In genomic region chr2:24124003-24124585, GRCh38 we compare ENCODE assay signal across 8 cellular contexts. TPM values are rescaled to one million over a fixed set of nuclear protein-coding genes. Genes with fewer than 3 reads are reported as not detected.
DNase-seq lines count a peak whose midpoint lies in the region; ATAC-seq and TF ChIP-seq lines count a peak whose summit lies in the region.

No MANE protein-coding gene starts in this region.

- H3K9me2 ChIP-seq in PC-3 (replicated peaks; ENCODE audit: low read length): no peaks in the 10 kb centered on the region

- H3K27me3 ChIP-seq in PC-3 (ENCODE audit: low read length): no peaks in the 10 kb centered on the region
- no peaks in the 10 kb centered on the region for H3K27me3 ChIP-seq in endocrine pancreas (ENCODE audit: control insufficient read depth, insufficient read depth, low read length)
- H3K27me3 ChIP-seq in neural progenitor cell: no peaks in the 10 kb centered on the region

- H3K27me3 Mint-ChIP-seq in neural progenitor cell (ENCODE audit: insufficient read depth, low read depth): peaks cover 5% of the 10 kb centered on the region

- peak overlapping the region; percentile 88 for H3K4me3 Mint-ChIP-seq in neural progenitor cell

- 0 out of 2 replicates have a peak overlapping the region, but pooled peaks have one; percentile 23 for H3K27ac ChIP-seq in PC-3 (ENCODE audit: low read length)
- H3K27ac ChIP-seq in neural progenitor cell: no peak overlapping the region

- H2AFZ ChIP-seq in PC-3 (ENCODE audit: low read length) (peak overlapping the region; percentile 96), neural progenitor cell (replicated peaks) (peak overlapping the region; percentile 80)

- TF ChIP-seq CTCF in PC-3 (conservative IDR thresholded peaks at IDR 0.05; ENCODE audit: low read depth, low read length) (no peak), neural progenitor cell (IDR thresholded peaks at IDR 0.05) (no peak)

- H3K4me3 ChIP-seq in PC-3 (ENCODE audit: low read length) (peak overlapping the region; percentile 82), endocrine pancreas (ENCODE audit: control insufficient read depth, insufficient read depth, low read length) (peak overlapping the region; percentile 87), neural progenitor cell (peak overlapping the region; percentile 65)

- no peaks in the 10 kb centered on the region for H3K36me3 Mint-ChIP-seq in neural progenitor cell

- H3F3A ChIP-seq in PC-3 (ENCODE audit: low read length, unreplicated experiment): no peaks in the 10 kb centered on the region
- H3F3A ChIP-seq in neural progenitor cell (ENCODE audit: low read depth): peaks cover 18% of the 10 kb centered on the region

- intact Hi-C loops in PC-3 (cut with micrococcal nuclease): no loop called here

- BruUV-seq in PC-3 (replicated peaks; lab: Mats Ljungman, UMichigan): TSS peak; percentile 66

- H3K79me2 ChIP-seq in PC-3 (ENCODE audit: low read length) (peaks cover 18% of the 10 kb centered on the region), neural progenitor cell (ENCODE audit: low read depth) (peaks cover 4% of the 10 kb centered on the region)

- H3K36me3 ChIP-seq in PC-3 (ENCODE audit: low read depth, low read length) (no peaks in the 10 kb centered on the region), endocrine pancreas (ENCODE audit: control insufficient read depth, insufficient read depth, low read length) (no peaks in the 10 kb centered on the region), neural progenitor cell (no peaks in the 10 kb centered on the region)

- H3K27ac Mint-ChIP-seq in neural progenitor cell: peak overlapping the region; percentile 46

- H3K9me3 Mint-ChIP-seq in neural progenitor cell: peaks cover 3% of the 10 kb centered on the region

- H4K20me1 ChIP-seq in PC-3 (ENCODE audit: low read length) (no peaks in the 10 kb centered on the region), neural progenitor cell (ENCODE audit: low read depth) (no peaks in the 10 kb centered on the region)

- H3K4me2 ChIP-seq in PC-3 (ENCODE audit: low read length) (peak overlapping the region; percentile 85), neural progenitor cell (peak overlapping the region; percentile 83)

- POLR2A ChIA-PET in PC-3 (lab: Charles Lee; ENCODE audit: unreplicated experiment): no interaction called here

- H3K4me1 Mint-ChIP-seq in neural progenitor cell: peaks cover 21% of the 10 kb centered on the region

- peaks cover 17% of the 10 kb centered on the region for H3K4me1 ChIP-seq in PC-3 (ENCODE audit: insufficient read depth, low read length)
- H3K4me1 ChIP-seq in endocrine pancreas (ENCODE audit: control insufficient read depth, insufficient read depth, low read length): peaks cover 5% of the 10 kb centered on the region
- peaks cover 25% of the 10 kb centered on the region for H3K4me1 ChIP-seq in neural progenitor cell

- H3K9ac ChIP-seq in PC-3 (ENCODE audit: low read length): peak overlapping the region; percentile 79
- peak overlapping the region; percentile 100 for H3K9ac ChIP-seq in endocrine pancreas (ENCODE audit: control insufficient read depth, insufficient read depth, low read length)
- H3K9ac ChIP-seq in neural progenitor cell: peak overlapping the region; percentile 50

- ATAC-seq in HG02840 (IDR thresholded peaks at IDR 0.05; ENCODE audit: low FRiP score, unreplicated experiment): peak; percentile 7
- ATAC-seq in PC-3: peak; percentile 5; the same call in 1 of the 2 replicates

- peak; percentile 75 for DNase-seq in NCI-H82 (lab: John Stamatoyannopoulos, UW)
- DNase-seq in NCI-H82 treated with DMSO at 0.1 percent for 48 hours (lab: John Stamatoyannopoulos, UW; ENCODE audit: unreplicated experiment): no peak
- peak; percentile 32 for DNase-seq in PC-3
- no peak for DNase-seq in neural progenitor cell (ENCODE audit: low spot score)
- no peak for DNase-seq in activated gamma-delta T cell treated with Interleukin-2 at 50 U/mL for 16 hours
- DNase-seq in SKM-1 (lab: John Stamatoyannopoulos, UW; ENCODE audit: unreplicated experiment): no peak

- CTCF ChIA-PET in PC-3 (lab: Charles Lee): no interaction called here

- H3K9me3 ChIP-seq in PC-3 (ENCODE audit: low read length) (no peaks in the 10 kb centered on the region), endocrine pancreas (ENCODE audit: control insufficient read depth, low read length) (no peaks in the 10 kb centered on the region), neural progenitor cell (ENCODE audit: low read depth) (no peaks in the 10 kb centered on the region)

RNA-seq across cellular contexts. Expression of gene FAM228B, which starts 0.8 kb away (rescaled TPM):
- total RNA-seq in PC-3 (2014; rRNA removed) (4.5 and 8.8 TPM in 2 replicates), neural progenitor cell (ENCODE audit: low replicate concordance) (27.1 and 31.2 TPM in 2 replicates)

RNA-seq across cellular contexts. Expression of gene PFN4, which starts 1.0 kb away (rescaled TPM):
- total RNA-seq in PC-3 (2014; rRNA removed): 0.44 and 2.3 TPM in 2 replicates
- 0.21 and 0.43 TPM in 2 replicates for total RNA-seq in neural progenitor cell (ENCODE audit: low replicate concordance)

RNA-seq across cellular contexts. Expression of gene TP53I3, which starts 39.5 kb away (rescaled TPM):
- total RNA-seq in PC-3 (2014; rRNA removed) (37.0 and 42.4 TPM in 2 replicates), neural progenitor cell (ENCODE audit: low replicate concordance) (25.8 and 36.5 TPM in 2 replicates)

RNA-seq across cellular contexts. Expression of gene SF3B6, which starts 48.0 kb away (rescaled TPM):
- total RNA-seq in PC-3 (2014; rRNA removed) (139 and 220 TPM in 2 replicates), neural progenitor cell (ENCODE audit: low replicate concordance) (186 and 329 TPM in 2 replicates)

RNA-seq across cellular contexts. Expression of gene FAM228A, which starts 50.8 kb away (rescaled TPM):
- total RNA-seq in PC-3 (2014; rRNA removed): not detected in 2 replicates
- total RNA-seq in neural progenitor cell (ENCODE audit: low replicate concordance): 0.34 TPM in 1 of 2 replicates, not detected in the other

Comparison
In these comparisons a context has a peak if more than half of its experiments do, and no peak if none do; other contexts are left out.
1. DNase-seq: peak in NCI-H82 (single experiment) and PC-3 (single experiment); none in NCI-H82 treated with DMSO at 0.1 percent for 48 hours (single experiment), neural progenitor cell (single experiment), activated gamma-delta T cell treated with Interleukin-2 at 50 U/mL for 16 hours (single experiment) and SKM-1 (single experiment).
2. H3K9ac ChIP-seq: peak in every context shown above with its lines; median percentile 100 in endocrine pancreas; 79 in PC-3; 50 in neural progenitor cell.
3. Peak in every context shown above with its lines, with median percentiles within 50 percentile points of each other: H3K4me3 ChIP-seq.